7 cellular contexts compared by ENCODE assay signal in the genomic region with DNA sequence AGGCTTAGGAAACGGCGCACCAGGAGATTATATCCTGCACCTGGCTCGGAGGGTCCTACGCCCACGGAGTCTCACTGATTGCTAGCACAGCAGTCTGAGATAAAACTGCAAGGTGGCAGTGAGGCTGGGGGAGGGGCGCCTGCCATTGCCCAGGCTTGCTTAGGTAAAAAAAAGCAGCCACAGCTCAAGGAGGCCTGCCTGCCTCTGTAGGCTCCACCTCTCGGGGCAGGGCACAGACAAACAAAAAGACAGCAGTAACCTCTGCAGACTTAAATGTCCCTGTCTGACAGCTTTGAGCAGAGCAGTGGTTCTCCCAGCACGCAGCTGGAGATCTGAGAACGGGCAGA. TPM values are rescaled to one million over a fixed set of nuclear protein-coding genes. Genes with fewer than 3 reads are reported as not detected.
DNase-seq lines count a peak whose midpoint lies in the region; ATAC-seq, FAIRE-seq and TF ChIP-seq lines count a peak whose summit lies in the region.
"Not testable (repeated sequence)": the region's sequence is repeated elsewhere in the genome, so short reads cannot be mapped to it uniquely, and the experiment has no call there.

No MANE protein-coding gene starts in this region.

- not testable (repeated sequence) for H3K27ac ChIP-seq in CD4-positive, alpha-beta T cell (ENCODE audit: low read depth, low read length); pancreas
- H3K27ac ChIP-seq in adrenal gland (peak overlapping the region in 4 of 5 donors; percentile 66 to 90 (median 79)), testis (peak overlapping the region; percentile 44 to 61)

- ATAC-seq in CD4-positive, alpha-beta T cell (ENCODE audit: poor library complexity): peak; percentile 29
- not testable (repeated sequence) for ATAC-seq in T-helper 17 cell
- peak in 3 of 4 donors; percentile 48 to 69 (median 55) for ATAC-seq in pancreas

- not testable (repeated sequence) for H3K27me3 ChIP-seq in CD4-positive, alpha-beta T cell (ENCODE audit: control insufficient read depth, insufficient read depth, low read length); adrenal gland; pancreas; testis

- TF ChIP-seq POLR2A in adrenal gland (IDR thresholded peaks at IDR 0.05); testis (IDR thresholded peaks at IDR 0.05): not testable (repeated sequence)

- FAIRE-seq in pancreas (lab: Jason Lieb, UNC): not testable (repeated sequence)

- H3K4me1 ChIP-seq in adrenal gland (replicated peaks in 1 of 2): peaks cover 14 to 19% of the 10 kb centered on the region in 2 donors
- not testable (repeated sequence) for H3K4me1 ChIP-seq in pancreas, testis

- H3K36me3 Mint-ChIP-seq in CD4-positive, alpha-beta T cell (ENCODE audit: low read depth): peaks cover 62% of the 10 kb centered on the region
- peaks cover 16% of the 10 kb centered on the region for H3K36me3 Mint-ChIP-seq in T-helper 17 cell (ENCODE audit: low read depth)
- H3K36me3 Mint-ChIP-seq in activated CD4-positive, alpha-beta memory T cell treated with anti-CD3 and anti-CD28 coated beads for 36 hours: peaks cover 22% of the 10 kb centered on the region
- H3K36me3 Mint-ChIP-seq in activated naive CD4-positive, alpha-beta T cell treated with anti-CD3 and anti-CD28 coated beads for 36 hours (ENCODE audit: low read depth): peaks cover 40% of the 10 kb centered on the region

- H3K27me3 Mint-ChIP-seq in CD4-positive, alpha-beta T cell; T-helper 17 cell; activated CD4-positive, alpha-beta memory T cell treated with anti-CD3 and anti-CD28 coated beads for 36 hours; activated naive CD4-positive, alpha-beta T cell treated with anti-CD3 and anti-CD28 coated beads for 36 hours (ENCODE audit: low read depth): not testable (repeated sequence)

- peak overlapping the region in 1 of 4 donors; percentile 38 for H3K4me3 ChIP-seq in adrenal gland
- not testable (repeated sequence) for H3K4me3 ChIP-seq in pancreas, testis

- POLR2A ChIA-PET in CD4-positive, alpha-beta T cell (lab: Charles Lee); activated CD4-positive, alpha-beta memory T cell treated with anti-CD3 and anti-CD28 coated beads for 36 hours (lab: Charles Lee): not testable (repeated sequence)

- CTCF ChIA-PET in CD4-positive, alpha-beta T cell (lab: Charles Lee); activated CD4-positive, alpha-beta memory T cell treated with anti-CD3 and anti-CD28 coated beads for 36 hours (lab: Charles Lee): not testable (repeated sequence)
- CTCF ChIA-PET in activated naive CD4-positive, alpha-beta T cell treated with anti-CD3 and anti-CD28 coated beads for 36 hours (lab: Charles Lee): interaction anchor here (2.0 kb wide), 1 partner anchor 41 kb away, joined by 4 read pairs; no protein-coding TSS in a partner anchor

- not testable (repeated sequence) for DNase-seq in CD4-positive, alpha-beta T cell; T-helper 17 cell; testis
- DNase-seq in activated CD4-positive, alpha-beta memory T cell treated with anti-CD3 and anti-CD28 coated beads for 36 hours: peak; percentile 37
- DNase-seq in activated naive CD4-positive, alpha-beta T cell treated with anti-CD3 and anti-CD28 coated beads for 36 hours: peak; percentile 35
- DNase-seq in adrenal gland: peak in 1 of 7 donors; percentile 53
- peak in 1 of 6 donors; percentile 40 for DNase-seq in pancreas

- peaks cover 63% of the 10 kb centered on the region for H3K4me1 Mint-ChIP-seq in CD4-positive, alpha-beta T cell (ENCODE audit: low read depth)
- peaks cover 43% of the 10 kb centered on the region for H3K4me1 Mint-ChIP-seq in T-helper 17 cell
- H3K4me1 Mint-ChIP-seq in activated CD4-positive, alpha-beta memory T cell treated with anti-CD3 and anti-CD28 coated beads for 36 hours (ENCODE audit: low read depth): peaks cover 66% of the 10 kb centered on the region
- H3K4me1 Mint-ChIP-seq in activated naive CD4-positive, alpha-beta T cell treated with anti-CD3 and anti-CD28 coated beads for 36 hours (ENCODE audit: low read depth): peaks cover 72% of the 10 kb centered on the region

- intact Hi-C loops in CD4-positive, alpha-beta T cell (cut with DNase I, micrococcal nuclease); activated CD4-positive, alpha-beta memory T cell treated with anti-CD3 and anti-CD28 coated beads for 36 hours (cut with micrococcal nuclease); activated naive CD4-positive, alpha-beta T cell treated with anti-CD3 and anti-CD28 coated beads for 36 hours (cut with micrococcal nuclease); adrenal gland (cut with DNase I); pancreas (cut with DNase I); testis (cut with DNase I; ENCODE audit: low total_unique reads): not testable (repeated sequence)

- H3K27ac Mint-ChIP-seq in CD4-positive, alpha-beta T cell; activated CD4-positive, alpha-beta memory T cell treated with anti-CD3 and anti-CD28 coated beads for 36 hours: not testable (repeated sequence)
- peak overlapping the region; percentile 62 for H3K27ac Mint-ChIP-seq in T-helper 17 cell
- peak overlapping the region; percentile 86 for H3K27ac Mint-ChIP-seq in activated naive CD4-positive, alpha-beta T cell treated with anti-CD3 and anti-CD28 coated beads for 36 hours

- H3K9me3 ChIP-seq in CD4-positive, alpha-beta T cell (ENCODE audit: control insufficient read depth, low read length); T-helper 17 cell (ENCODE audit: control insufficient read depth, low read length, poor library complexity, severe bottlenecking); adrenal gland (replicated peaks in 1 of 3); pancreas; testis: not testable (repeated sequence)

- H3K9me3 Mint-ChIP-seq in CD4-positive, alpha-beta T cell; activated CD4-positive, alpha-beta memory T cell treated with anti-CD3 and anti-CD28 coated beads for 36 hours; activated naive CD4-positive, alpha-beta T cell treated with anti-CD3 and anti-CD28 coated beads for 36 hours: not testable (repeated sequence)

- TF ChIP-seq CTCF in CD4-positive, alpha-beta T cell (IDR thresholded peaks at IDR 0.05); adrenal gland (IDR thresholded peaks at IDR 0.05); pancreas (IDR thresholded peaks at IDR 0.05); testis (IDR thresholded peaks at IDR 0.05): not testable (repeated sequence)

- H3K4me3 Mint-ChIP-seq in CD4-positive, alpha-beta T cell; T-helper 17 cell; activated naive CD4-positive, alpha-beta T cell treated with anti-CD3 and anti-CD28 coated beads for 36 hours: not testable (repeated sequence)
- H3K4me3 Mint-ChIP-seq in activated CD4-positive, alpha-beta memory T cell treated with anti-CD3 and anti-CD28 coated beads for 36 hours: peak overlapping the region; percentile 55

- peaks cover 0 to 15% of the 10 kb centered on the region in 2 donors for H3K36me3 ChIP-seq in adrenal gland (replicated peaks in 1 of 2)
- not testable (repeated sequence) for H3K36me3 ChIP-seq in pancreas; testis (ENCODE audit: low read depth, missing control alignments)

- 80 to 94% (median 92%) methylated on average over 4 to 9 of the region's 9 CpGs for WGBS in adrenal gland, 4 donors
- 82% methylated on average over 6 to 9 of the region's 9 CpGs for WGBS in pancreas, 2 donors
- 85 to 96% methylated on average over 4 to 9 of the region's 9 CpGs for WGBS in testis, 2 donors

RNA-seq across cellular contexts. Expression of gene DCTN4, which starts 15.7 kb away (rescaled TPM):
- total RNA-seq in CD4-positive, alpha-beta T cell: 10 to 100 TPM; 81.2 to 84.4 TPM
- total RNA-seq in T-helper 17 cell (10 to 100 TPM; 73.5 to 88.0 TPM), adrenal gland (100 to 1,000 TPM in 1 of 8 donors, 10 to 100 TPM in 7; 54.1 to 113 (median 85.8) TPM), pancreas (10 to 100 TPM; 36.9 to 61.1 (median 45.3) TPM), testis (10 to 100 TPM; 91.5 to 94.0 TPM)
- total RNA-seq in activated CD4-positive, alpha-beta memory T cell treated with anti-CD3 and anti-CD28 coated beads for 36 hours: 10 to 100 TPM; 32.2 to 32.9 TPM
- 10 to 100 TPM; 41.0 to 47.7 TPM for total RNA-seq in activated naive CD4-positive, alpha-beta T cell treated with anti-CD3 and anti-CD28 coated beads for 36 hours
- polyA plus RNA-seq in adrenal gland (10 to 100 TPM; 30.4 to 85.9 (median 32.7) TPM), pancreas (10 to 100 TPM; 13.8 to 21.5 TPM), testis (ENCODE audit: insufficient read depth, low read depth, low replicate concordance) (55.7 TPM)

RNA-seq across cellular contexts. Expression of gene SMIM3, which starts 35.4 kb away (rescaled TPM):
- 1 to 10 TPM; 2.9 TPM for total RNA-seq in CD4-positive, alpha-beta T cell
- total RNA-seq in T-helper 17 cell: 10 to 100 TPM in 1 of 2 donors, 1 to 10 TPM in 1; 3.9 to 24.0 TPM
- 10 to 100 TPM; 22.4 to 22.8 TPM for total RNA-seq in activated CD4-positive, alpha-beta memory T cell treated with anti-CD3 and anti-CD28 coated beads for 36 hours
- 10 to 100 TPM; 32.9 to 37.4 TPM for total RNA-seq in activated naive CD4-positive, alpha-beta T cell treated with anti-CD3 and anti-CD28 coated beads for 36 hours
- 10 to 100 TPM; 22.1 to 57.4 (median 34.9) TPM for total RNA-seq in adrenal gland
- 10 to 100 TPM; 22.1 to 25.7 (median 25.1) TPM for polyA plus RNA-seq in adrenal gland
- total RNA-seq in pancreas: 10 to 100 TPM; 10.3 to 33.1 (median 14.2) TPM
- polyA plus RNA-seq in pancreas: 10 to 100 TPM in 1 of 2 donors, 1 to 10 TPM in 1; 9.7 to 13.3 TPM
- 1 to 10 TPM; 8.1 to 8.8 TPM for total RNA-seq in testis
- 8.7 TPM for polyA plus RNA-seq in testis (ENCODE audit: insufficient read depth, low read depth, low replicate concordance)

RNA-seq across cellular contexts. Expression of gene RBM22, which starts 42.3 kb away (rescaled TPM):
- total RNA-seq in CD4-positive, alpha-beta T cell: 100 to 1,000 TPM in 1 of 2 experiments, 10 to 100 TPM in 1; 98.2 to 101 TPM
- 100 to 1,000 TPM in 1 of 2 donors, 10 to 100 TPM in 1; 96.0 to 105 TPM for total RNA-seq in T-helper 17 cell
- 10 to 100 TPM; 59.6 to 66.4 TPM for total RNA-seq in activated CD4-positive, alpha-beta memory T cell treated with anti-CD3 and anti-CD28 coated beads for 36 hours
- total RNA-seq in activated naive CD4-positive, alpha-beta T cell treated with anti-CD3 and anti-CD28 coated beads for 36 hours: 10 to 100 TPM; 86.2 to 88.2 TPM
- total RNA-seq in adrenal gland: 10 to 100 TPM; 28.6 to 80.4 (median 38.5) TPM
- 10 to 100 TPM; 30.4 to 43.7 (median 41.3) TPM for polyA plus RNA-seq in adrenal gland
- 10 to 100 TPM; 14.8 to 25.9 (median 18.4) TPM for total RNA-seq in pancreas
- 10 to 100 TPM; 21.3 to 32.3 TPM for polyA plus RNA-seq in pancreas
- total RNA-seq in testis: 10 to 100 TPM; 37.7 to 40.1 TPM
- 38.5 TPM for polyA plus RNA-seq in testis (ENCODE audit: insufficient read depth, low read depth, low replicate concordance)
